Comparison of ENCODE assay signal across 8 cellular contexts in the genomic region with DNA sequence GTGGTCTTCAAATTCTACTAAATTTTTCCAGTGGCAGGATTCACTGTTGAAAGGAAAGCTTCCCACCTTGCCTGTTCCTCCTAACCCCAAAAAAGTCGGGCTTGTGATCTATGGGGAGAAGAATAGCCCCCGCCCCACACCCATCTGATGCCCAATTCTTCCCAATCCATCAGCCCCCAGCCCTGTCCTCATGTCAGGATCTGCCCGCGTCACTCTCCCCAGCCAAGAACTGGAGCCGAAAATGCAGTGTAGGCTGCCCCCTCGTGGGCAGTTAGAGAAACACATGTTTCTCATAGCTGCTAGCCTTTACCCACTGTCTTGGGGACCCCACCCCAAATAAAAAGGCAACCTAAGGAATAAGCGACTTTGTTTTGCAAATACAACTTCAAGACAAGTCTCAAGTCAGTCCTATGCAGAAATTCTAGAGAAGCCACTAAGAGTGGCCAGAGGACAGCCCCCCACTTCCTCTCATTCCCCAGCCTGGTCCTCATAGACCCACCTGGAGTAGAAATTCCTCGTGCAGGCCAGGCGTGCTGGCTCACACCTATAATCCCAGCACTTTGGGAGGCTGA. TPM values are rescaled to one million over a fixed set of nuclear protein-coding genes. Genes with fewer than 3 reads are reported as not detected.
DNase-seq lines count a peak whose midpoint lies in the region; ATAC-seq and TF ChIP-seq lines count a peak whose summit lies in the region.

No MANE protein-coding gene starts in this region.

- TF ChIP-seq CTCF in CD14-positive monocyte (IDR thresholded peaks at IDR 0.05) = peak; percentile 86
- peak; percentile 62 for TF ChIP-seq CTCF in fibroblast of pulmonary artery (IDR thresholded peaks at IDR 0.05; ENCODE audit: low read length, missing control alignments)

- no peaks in the 10 kb centered on the region for H3K79me1 ChIP-seq in neuronal stem cell (ENCODE audit: low read depth, low read length)

- peaks cover 0 to 10% (median 3%) of the 10 kb centered on the region in 3 experiments for H3K27me3 ChIP-seq in neuronal stem cell (ENCODE audit: control insufficient read depth in 3 of 3, insufficient read depth in 3 of 3, low read depth in 1 of 3, low read length in 3 of 3)

- no peak overlapping the region for H3K18ac ChIP-seq in neuronal stem cell (ENCODE audit: low read length)

- H4K91ac ChIP-seq in neuronal stem cell (ENCODE audit: low read depth, low read length, poor library complexity) = no peak overlapping the region

- H3K9me3 Mint-ChIP-seq in CD14-positive monocyte = no peaks in the 10 kb centered on the region
- H3K9me3 Mint-ChIP-seq in activated T-cell treated with anti-CD3 and anti-CD28 coated beads, Interleukin-2, amount 50 U/mL, for 24 hours = no peaks in the 10 kb centered on the region

- H3K4me3 ChIP-seq in fibroblast of pulmonary artery (replicated peaks; ENCODE audit: low read depth, low read length) (no peak overlapping the region), neuronal stem cell (ENCODE audit: low read length in 2 of 2) (no peak overlapping the region)

- no peaks in the 10 kb centered on the region for H3K36me3 Mint-ChIP-seq in CD14-positive monocyte
- H3K36me3 Mint-ChIP-seq in activated T-cell treated with anti-CD3 and anti-CD28 coated beads, Interleukin-2, amount 50 U/mL, for 24 hours (ENCODE audit: low read depth) = no peaks in the 10 kb centered on the region

- H3K9ac ChIP-seq in neuronal stem cell (ENCODE audit: low read depth, low read length, poor library complexity) = no peak overlapping the region

- peak overlapping the region in 1 of 2 donors; percentile 50 for H3K4me3 Mint-ChIP-seq in CD14-positive monocyte
- H3K4me3 Mint-ChIP-seq in activated T-cell treated with anti-CD3 and anti-CD28 coated beads, Interleukin-2, amount 50 U/mL, for 24 hours = peak overlapping the region; percentile 24

- H3K27ac ChIP-seq in neuronal stem cell (replicated peaks; ENCODE audit: low read length) = no peak overlapping the region

- ATAC-seq in HG02678 (IDR thresholded peaks at IDR 0.05; ENCODE audit: unreplicated experiment) = no peak

- no peak overlapping the region for H3K23ac ChIP-seq in neuronal stem cell (ENCODE audit: low read depth, low read length, poor library complexity)

- H3K4ac ChIP-seq in neuronal stem cell (ENCODE audit: low read length) = no peak overlapping the region

- no peak overlapping the region for H2BK120ac ChIP-seq in neuronal stem cell (ENCODE audit: low read depth, low read length)

- no peak overlapping the region for H2AK5ac ChIP-seq in neuronal stem cell (ENCODE audit: low read depth, low read length)

- H3K14ac ChIP-seq in neuronal stem cell (ENCODE audit: low read length) = no peak overlapping the region

- no peak overlapping the region for H4K8ac ChIP-seq in neuronal stem cell (ENCODE audit: low read depth, low read length)

- DNase-seq in CD14-positive monocyte (ENCODE audit: low spot score) (no peak), H4 (ENCODE audit: low spot score) (peak; percentile 36), NCI-H82 treated with DMSO at 0.1 percent for 48 hours (lab: John Stamatoyannopoulos, UW; ENCODE audit: unreplicated experiment) (peak; percentile 44), fibroblast of pulmonary artery (ENCODE audit: low read depth) (peak; percentile 53), neuronal stem cell (ENCODE audit: low spot score) (no peak), NCI-H510A treated with DMSO at 0.1 percent for 48 hours (lab: John Stamatoyannopoulos, UW) (no peak)
- DNase-seq in activated T-cell treated with anti-CD3 and anti-CD28 coated beads, Interleukin-2, amount 50 U/mL, for 24 hours = peak; percentile 74

- H2BK15ac ChIP-seq in neuronal stem cell (ENCODE audit: low read length) = no peak overlapping the region

- H3K36me3 ChIP-seq in neuronal stem cell (replicated peaks in 1 of 2; ENCODE audit: control insufficient read depth in 2 of 2, insufficient read depth in 2 of 2, low read length in 2 of 2) = no peaks in the 10 kb centered on the region

- H2BK12ac ChIP-seq in neuronal stem cell (ENCODE audit: low read length) = no peak overlapping the region

- H2AFZ ChIP-seq in neuronal stem cell (ENCODE audit: low read length) = peak overlapping the region; percentile 71

- no peak overlapping the region for H2BK5ac ChIP-seq in neuronal stem cell (ENCODE audit: low read length)

- intact Hi-C loops in CD14-positive monocyte (cut with micrococcal nuclease) = loop anchor here (1.0 to 10.0 kb wide), 4 partner anchors 24 to 397 kb away; no protein-coding TSS in a partner anchor

- peaks cover 20% of the 10 kb centered on the region for H3K4me1 Mint-ChIP-seq in CD14-positive monocyte
- peaks cover 25% of the 10 kb centered on the region for H3K4me1 Mint-ChIP-seq in activated T-cell treated with anti-CD3 and anti-CD28 coated beads, Interleukin-2, amount 50 U/mL, for 24 hours (ENCODE audit: low read depth)

- H3K4me2 ChIP-seq in neuronal stem cell (ENCODE audit: insufficient read depth, low read length, poor library complexity, severe bottlenecking) = peak overlapping the region; percentile 26

- WGBS in neuronal stem cell (ENCODE audit: extremely low coverage in 2 of 2, insufficient read length in 2 of 2, insufficient replicate concordance in 1 of 2), 2 donors = no CpG with 5 or more reads among the region's 9 CpGs

- H3K4me1 ChIP-seq in neuronal stem cell (ENCODE audit: control insufficient read depth in 2 of 2, insufficient read depth in 1 of 2, low read depth in 1 of 2, low read length in 2 of 2) = peaks cover 14 to 19% of the 10 kb centered on the region in 2 donors

- no peak overlapping the region for H3K27ac Mint-ChIP-seq in CD14-positive monocyte
- peak overlapping the region; percentile 66 for H3K27ac Mint-ChIP-seq in activated T-cell treated with anti-CD3 and anti-CD28 coated beads, Interleukin-2, amount 50 U/mL, for 24 hours

- peaks cover 9 to 16% (median 11%) of the 10 kb centered on the region in 3 donors for H3K27me3 Mint-ChIP-seq in CD14-positive monocyte (ENCODE audit: low read depth in 3 of 3)
- peaks cover 4% of the 10 kb centered on the region for H3K27me3 Mint-ChIP-seq in activated T-cell treated with anti-CD3 and anti-CD28 coated beads, Interleukin-2, amount 50 U/mL, for 24 hours

- H3K9me3 ChIP-seq in neuronal stem cell (replicated peaks in 1 of 2; ENCODE audit: control insufficient read depth in 2 of 2, insufficient read depth in 1 of 2, low read depth in 1 of 2, low read length in 2 of 2) = peaks cover 0 to 2% of the 10 kb centered on the region in 2 donors

RNA-seq across cellular contexts. Expression of gene CSK, which starts 13.0 kb away (rescaled TPM):
- polyA plus RNA-seq in CD14-positive monocyte = 100 to 1,000 TPM in 1 of 2 donors, 10 to 100 TPM in 1; 79.0 to 106 TPM
- total RNA-seq in H4 (2014; rRNA removed; shearing (Covaris generic)) = 21.7 and 22.7 TPM in 2 replicates
- 40.7 TPM for polyA plus RNA-seq in neuronal stem cell (2013, experiment 1 of 2)
- polyA plus RNA-seq in neuronal stem cell (2013, experiment 2 of 2) = 40.4 TPM

RNA-seq across cellular contexts. Expression of gene CYP1A2, which starts 20.2 kb away (rescaled TPM):
- polyA plus RNA-seq in CD14-positive monocyte = not detected
- not detected in 2 replicates for total RNA-seq in H4 (2014; rRNA removed; shearing (Covaris generic))
- not detected for polyA plus RNA-seq in neuronal stem cell (2013, experiment 1 of 2)
- polyA plus RNA-seq in neuronal stem cell (2013, experiment 2 of 2) = not detected

RNA-seq across cellular contexts. Expression of gene CYP1A1, which starts 43.5 kb away (rescaled TPM):
- polyA plus RNA-seq in CD14-positive monocyte = not detected
- 0.33 and 2.3 TPM in 2 replicates for total RNA-seq in H4 (2014; rRNA removed; shearing (Covaris generic))
- polyA plus RNA-seq in neuronal stem cell (2013, experiment 1 of 2) = 0.56 TPM
- polyA plus RNA-seq in neuronal stem cell (2013, experiment 2 of 2) = 0.33 TPM

RNA-seq across cellular contexts. Expression of gene LMAN1L, which starts 43.8 kb away (rescaled TPM):
- polyA plus RNA-seq in CD14-positive monocyte = not detected
- total RNA-seq in H4 (2014; rRNA removed; shearing (Covaris generic)) = 0.10 TPM in 1 of 2 replicates, not detected in the other
- polyA plus RNA-seq in neuronal stem cell (2013, experiment 1 of 2) = not detected
- not detected for polyA plus RNA-seq in neuronal stem cell (2013, experiment 2 of 2)

RNA-seq across cellular contexts. Expression of gene CPLX3, which starts 57.6 kb away (rescaled TPM):
- polyA plus RNA-seq in CD14-positive monocyte = not detected
- total RNA-seq in H4 (2014; rRNA removed; shearing (Covaris generic)) = not detected in 2 replicates
- polyA plus RNA-seq in neuronal stem cell (2013, experiment 1 of 2) = 0.03 TPM
- 0.03 TPM for polyA plus RNA-seq in neuronal stem cell (2013, experiment 2 of 2)

Comparison
In these comparisons a context has a peak if more than half of its experiments do, and no peak if none do; other contexts are left out.
1. DNase-seq: peak in H4 (single experiment), NCI-H82 treated with DMSO at 0.1 percent for 48 hours (single experiment), activated T-cell treated with anti-CD3 and anti-CD28 coated beads, Interleukin-2, amount 50 U/mL, for 24 hours (single experiment) and fibroblast of pulmonary artery (single experiment); none in CD14-positive monocyte (single experiment), neuronal stem cell (single experiment) and NCI-H510A treated with DMSO at 0.1 percent for 48 hours (single experiment).